ENCODE assay signal across 11 cellular contexts in the genomic region with DNA sequence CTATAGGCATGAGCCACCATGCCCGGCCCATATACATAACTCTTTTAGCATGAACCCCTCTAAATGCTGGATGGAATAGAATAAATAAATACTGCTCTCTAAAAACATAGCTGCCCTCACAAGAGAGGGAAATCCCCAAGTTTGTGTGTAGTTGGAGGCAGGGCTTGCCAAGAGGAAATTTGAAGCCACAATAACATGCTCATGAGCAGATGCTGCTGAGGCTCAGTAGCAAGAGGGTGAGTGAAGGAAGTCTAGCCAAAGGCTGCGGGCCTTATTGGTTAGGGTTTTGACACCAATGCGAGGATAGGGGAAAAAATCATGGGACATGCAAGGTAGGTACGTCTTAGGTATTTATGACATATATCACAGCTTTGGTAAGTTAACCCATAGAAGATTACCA. TPM values are rescaled to one million over a fixed set of nuclear protein-coding genes. Genes with fewer than 3 reads are reported as not detected.
DNase-seq lines count a peak whose midpoint lies in the region; ATAC-seq and TF ChIP-seq lines count a peak whose summit lies in the region.
"Had no signal": no experiment of that assay in that cellular context is flagged by ENCODE, and none has a peak within 500 bp of the region (broad histone marks: within the 10 kb centered on the region; RNA-seq: fewer than 3 reads in every experiment).

No MANE protein-coding gene starts in this region.

- no peaks in the 10 kb centered on the region for H3K27me3 ChIP-seq in gastrocnemius medialis
- no peaks in the 10 kb centered on the region for H3K27me3 ChIP-seq in WERI-Rb-1 (ENCODE audit: insufficient read depth, low read depth, severe bottlenecking)
- H3K27me3 ChIP-seq: SJCRH30 had no signal

- no peaks in the 10 kb centered on the region for H3K27me3 Mint-ChIP-seq in activated naive CD8-positive, alpha-beta T cell treated with anti-CD3 and anti-CD28 coated beads, Interleukin-2, amount 10 ng/mL, durations not matched to agents 7 days and 5 days

- H3K4me3 ChIP-seq in gastrocnemius medialis (no peak overlapping the region), WERI-Rb-1 (ENCODE audit: low read depth, low read length) (no peak overlapping the region)
- H3K4me3 ChIP-seq: SJCRH30 had no signal

- H3K27ac ChIP-seq in gastrocnemius medialis, result no peak overlapping the region
- H3K27ac ChIP-seq in WERI-Rb-1, result no peak overlapping the region
- H3K27ac ChIP-seq: C4-2B, SJCRH30 had no signal

- H3K36me3 ChIP-seq in gastrocnemius medialis (no peaks in the 10 kb centered on the region), WERI-Rb-1 (no peaks in the 10 kb centered on the region)
- H3K36me3 ChIP-seq: SJCRH30 had no signal

- POLR2A ChIA-PET in activated naive CD8-positive, alpha-beta T cell treated with anti-CD3 and anti-CD28 coated beads, Interleukin-2, amount 10 ng/mL, durations not matched to agents 7 days and 5 days (lab: Charles Lee), result interaction anchor here (7.4 kb wide), 1 partner anchor 17 kb away, joined by 96 read pairs; a partner anchor contains a TSS

- DNase-seq in stimulated activated CD4-positive, alpha-beta T cell treated with anti-CD3 and anti-CD28 coated beads, Interleukin-12 subunit alpha, Interleukin-12 subunit beta, amount 100 ng/mL, for 48 hours (ENCODE audit: low read depth in 2 of 3, low spot score in 1 of 3), result peak in 2 of 3 donors; percentile 21 to 26
- no peak for DNase-seq in stimulated activated CD4-positive, alpha-beta T cell treated with anti-CD3 and anti-CD28 coated beads, Interleukin-12 subunit alpha, Interleukin-12 subunit beta, amount 100 ng/mL, for 4 hours
- DNase-seq in activated naive CD8-positive, alpha-beta T cell treated with anti-CD3 and anti-CD28 coated beads, Interleukin-2, amount 10 ng/mL, durations not matched to agents 7 days and 5 days, result no peak
- DNase-seq in sciatic nerve (ENCODE audit: low spot score) (no peak), gastrocnemius medialis (no peak), epidermal melanocyte (ENCODE audit: insufficient read length, low spot score) (no peak), WERI-Rb-1 (no peak)
- DNase-seq: left cardiac atrium had no signal

- TF ChIP-seq CTCF in gastrocnemius medialis (IDR thresholded peaks at IDR 0.05 in 4 of 5, conservative IDR thresholded peaks at IDR 0.05 in 1 of 5) (no peak), WERI-Rb-1 (IDR thresholded peaks at IDR 0.05; ENCODE audit: low read depth, low read length) (no peak)

- peak overlapping the region; percentile 88 for H3K27ac Mint-ChIP-seq in activated naive CD8-positive, alpha-beta T cell treated with anti-CD3 and anti-CD28 coated beads, Interleukin-2, amount 10 ng/mL, durations not matched to agents 7 days and 5 days

- intact Hi-C loops in sciatic nerve (cut with DNase I) (no loop called here), gastrocnemius medialis (cut with DNase I; ENCODE audit: low total_unique reads) (no loop called here)

- peak overlapping the region; percentile 65 for H3K4me3 Mint-ChIP-seq in activated naive CD8-positive, alpha-beta T cell treated with anti-CD3 and anti-CD28 coated beads, Interleukin-2, amount 10 ng/mL, durations not matched to agents 7 days and 5 days

- H3K9me3 ChIP-seq in gastrocnemius medialis, result no peaks in the 10 kb centered on the region
- no peaks in the 10 kb centered on the region for H3K9me3 ChIP-seq in WERI-Rb-1 (ENCODE audit: severe bottlenecking)
- H3K9me3 ChIP-seq: SJCRH30 had no signal

- TF ChIP-seq POLR2A in gastrocnemius medialis (IDR thresholded peaks at IDR 0.05), result no peak

- peaks cover 2% of the 10 kb centered on the region for H3K36me3 Mint-ChIP-seq in activated naive CD8-positive, alpha-beta T cell treated with anti-CD3 and anti-CD28 coated beads, Interleukin-2, amount 10 ng/mL, durations not matched to agents 7 days and 5 days

- H3K4me1 Mint-ChIP-seq in activated naive CD8-positive, alpha-beta T cell treated with anti-CD3 and anti-CD28 coated beads, Interleukin-2, amount 10 ng/mL, durations not matched to agents 7 days and 5 days, result peaks cover 57% of the 10 kb centered on the region

- in situ Hi-C loops in gastrocnemius medialis (cut with MboI; ENCODE audit: low sequenced_read_pairs in 4 of 4), result no loop called here

- ATAC-seq in HG03520 (IDR thresholded peaks at IDR 0.05; ENCODE audit: unreplicated experiment), result peak; percentile 54
- peak; percentile 89 for ATAC-seq in activated naive CD8-positive, alpha-beta T cell treated with anti-CD3 and anti-CD28 coated beads, Interleukin-2, amount 10 ng/mL, durations not matched to agents 7 days and 5 days (ENCODE audit: low read depth)
- ATAC-seq in sciatic nerve, result no peak
- ATAC-seq in gastrocnemius medialis, result no peak

- H3K4me1 ChIP-seq in gastrocnemius medialis, result peaks cover 0 to 8% of the 10 kb centered on the region in 2 donors
- H3K4me1 ChIP-seq: SJCRH30 had no signal

- H3K9me3 Mint-ChIP-seq in activated naive CD8-positive, alpha-beta T cell treated with anti-CD3 and anti-CD28 coated beads, Interleukin-2, amount 10 ng/mL, durations not matched to agents 7 days and 5 days, result no peaks in the 10 kb centered on the region

RNA-seq across cellular contexts. Expression of a gene that starts 17.3 kb away (rescaled TPM):
- total RNA-seq in activated naive CD8-positive, alpha-beta T cell treated with anti-CD3 and anti-CD28 coated beads, Interleukin-2, amount 10 ng/mL, durations not matched to agents 7 days and 5 days, result 10 to 100 TPM; 17.7 to 21.0 TPM
- total RNA-seq in sciatic nerve, result 14.8 TPM
- 1 to 10 TPM; 2.0 to 6.9 (median 2.7) TPM for total RNA-seq in gastrocnemius medialis

Comparison
In these comparisons a context has a peak if more than half of its experiments do, and no peak if none do; other contexts are left out.
1. DNase-seq: peak in stimulated activated CD4-positive, alpha-beta T cell treated with anti-CD3 and anti-CD28 coated beads, Interleukin-12 subunit alpha, Interleukin-12 subunit beta, amount 100 ng/mL, for 48 hours (2 of 3); none in stimulated activated CD4-positive, alpha-beta T cell treated with anti-CD3 and anti-CD28 coated beads, Interleukin-12 subunit alpha, Interleukin-12 subunit beta, amount 100 ng/mL, for 4 hours (single experiment), activated naive CD8-positive, alpha-beta T cell treated with anti-CD3 and anti-CD28 coated beads, Interleukin-2, amount 10 ng/mL, durations not matched to agents 7 days and 5 days (single experiment), sciatic nerve (single experiment), gastrocnemius medialis (0 of 2), epidermal melanocyte (single experiment) and WERI-Rb-1 (single experiment).
2. ATAC-seq: peak in HG03520 (single experiment) and activated naive CD8-positive, alpha-beta T cell treated with anti-CD3 and anti-CD28 coated beads, Interleukin-2, amount 10 ng/mL, durations not matched to agents 7 days and 5 days (single experiment); none in sciatic nerve (single experiment) and gastrocnemius medialis (0 of 2).